In the genomic region with DNA sequence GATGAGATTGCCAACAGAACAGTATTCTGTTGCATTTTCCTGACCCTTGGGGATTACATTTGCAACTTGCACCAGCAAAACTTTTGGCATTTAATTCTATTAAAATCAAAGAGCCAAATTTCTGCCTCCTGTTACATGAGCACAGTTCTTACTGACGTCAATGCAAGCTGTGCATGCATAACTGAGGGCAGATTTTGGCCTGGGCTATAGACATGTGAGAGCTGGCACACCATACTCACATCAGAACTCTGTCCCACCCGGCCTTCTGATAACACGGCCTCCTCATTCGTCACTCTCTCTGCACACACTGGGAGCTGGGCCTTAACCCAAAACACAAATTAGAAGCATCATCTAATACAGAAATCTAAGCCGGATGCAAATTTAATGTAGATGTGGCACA, we compare ENCODE assay signal across 21 cellular contexts. TPM values are rescaled to one million over a fixed set of nuclear protein-coding genes. Genes with fewer than 3 reads are reported as not detected.
DNase-seq lines count a peak whose midpoint lies in the region; ATAC-seq and TF ChIP-seq lines count a peak whose summit lies in the region.
"Had no signal": no experiment of that assay in that cellular context is flagged by ENCODE, and none has a peak within 500 bp of the region (broad histone marks: within the 10 kb centered on the region; RNA-seq: fewer than 3 reads in every experiment).

No MANE protein-coding gene starts in this region.

- DNase-seq in G401 (ENCODE audit: low spot score), result peak; percentile 43
- peak; percentile 90 for DNase-seq in SK-MEL-5 (ENCODE audit: low read depth, low spot score)
- peak in 4 of 5 donors; percentile 38 to 80 (median 50) for DNase-seq in heart left ventricle
- peak; percentile 19 for DNase-seq in mucosa of gallbladder (ENCODE audit: low spot score)
- DNase-seq in NCI-H1092 (lab: John Stamatoyannopoulos, UW), result no peak
- no peak for DNase-seq in stimulated activated CD4-positive, alpha-beta T cell treated with anti-CD3 and anti-CD28 coated beads, Interleukin-2, amount 100 ng/mL, for 24 hours
- no peak for DNase-seq in stimulated activated naive B cell treated with anti-CD40 and anti-IgM and Interleukin-4, amounts not matched to agents 10 μg/mL and 1 μg/mL and 100 μg/mL, for 72 hours
- no peak for DNase-seq in effector CD4-positive, alpha-beta T cell
- DNase-seq: BE2C, DMS79 treated with DMSO at 0.1 percent for 48 hours, H7, Kasumi-1, NCI-H1417, NCI-H1694 treated with DMSO at 0.1 percent for 48 hours, NCI-H2081 treated with DMSO at 0.1 percent for 48 hours, NCI-H2171 treated with DMSO at 0.1 percent for 48 hours, NCI-H526 treated with DMSO at 0.1 percent for 48 hours, PC-3, SHP77 treated with DMSO at 0.1 percent for 48 hours had no signal

- ATAC-seq in heart left ventricle, result peak; percentile 98 to 99 (median 99)
- no peak for ATAC-seq in stimulated activated naive B cell treated with anti-CD40 and anti-IgM and Interleukin-4, amounts not matched to agents 10 μg/mL and 1 μg/mL and 100 μg/mL, for 72 hours (replicated peaks)
- ATAC-seq: A549, GM12878, PC-3 had no signal

- H3K27me3 Mint-ChIP-seq in stimulated activated naive B cell treated with anti-CD40 and anti-IgM and Interleukin-4, amounts not matched to agents 10 μg/mL and 1 μg/mL and 100 μg/mL, for 72 hours, result peaks cover 4 to 7% of the 10 kb centered on the region in 2 donors

- H3K27me3 ChIP-seq in heart left ventricle, result no peaks in the 10 kb centered on the region
- H3K27me3 ChIP-seq: BE2C had no signal

- peaks cover 0 to 10% (median 0%) of the 10 kb centered on the region in 12 donors for H3K4me1 ChIP-seq in heart left ventricle
- H3K4me1 ChIP-seq: A549, BE2C had no signal

- H3K4me3 Mint-ChIP-seq in stimulated activated naive B cell treated with anti-CD40 and anti-IgM and Interleukin-4, amounts not matched to agents 10 μg/mL and 1 μg/mL and 100 μg/mL, for 72 hours, result no peak overlapping the region

- no peak for TF ChIP-seq POLR2A in heart left ventricle (IDR thresholded peaks at IDR 0.05)

- no peak overlapping the region for H3K27ac Mint-ChIP-seq in stimulated activated naive B cell treated with anti-CD40 and anti-IgM and Interleukin-4, amounts not matched to agents 10 μg/mL and 1 μg/mL and 100 μg/mL, for 72 hours

- intact Hi-C loops in heart left ventricle (cut with DNase I), result no loop called here

- peak overlapping the region in 7 of 12 donors; percentile 3 to 77 (median 35) for H3K27ac ChIP-seq in heart left ventricle
- H3K27ac ChIP-seq: A549 had no signal

- peaks cover 0 to 2% of the 10 kb centered on the region in 2 donors for H3K9me3 Mint-ChIP-seq in stimulated activated naive B cell treated with anti-CD40 and anti-IgM and Interleukin-4, amounts not matched to agents 10 μg/mL and 1 μg/mL and 100 μg/mL, for 72 hours

- no peaks in the 10 kb centered on the region for H3K4me1 Mint-ChIP-seq in stimulated activated naive B cell treated with anti-CD40 and anti-IgM and Interleukin-4, amounts not matched to agents 10 μg/mL and 1 μg/mL and 100 μg/mL, for 72 hours

- in situ Hi-C loops in G401 (cut with HindIII; ENCODE audit: low sequenced_read_pairs), result no loop called here
- in situ Hi-C loops in SK-MEL-5 (cut with HindIII; ENCODE audit: low pct_unique_long_range_greater_than_20kb, low sequenced_read_pairs), result no loop called here

- no peaks in the 10 kb centered on the region for H3K36me3 Mint-ChIP-seq in stimulated activated naive B cell treated with anti-CD40 and anti-IgM and Interleukin-4, amounts not matched to agents 10 μg/mL and 1 μg/mL and 100 μg/mL, for 72 hours

- no peaks in the 10 kb centered on the region for H3K36me3 ChIP-seq in heart left ventricle
- H3K36me3 ChIP-seq: BE2C had no signal

- WGBS in heart left ventricle, 4 donors, result 38 to 44% (median 42%) methylated on average over 5 of the region's 5 CpGs

- no peaks in the 10 kb centered on the region for H3K9me3 ChIP-seq in heart left ventricle
- H3K9me3 ChIP-seq: A549, BE2C had no signal

- TF ChIP-seq CTCF in heart left ventricle (IDR thresholded peaks at IDR 0.05), result no peak

- no peak overlapping the region for H3K4me3 ChIP-seq in heart left ventricle
- H3K4me3 ChIP-seq: A549, GM12878 had no signal

RNA-seq across cellular contexts. Expression of a gene that starts 31.5 kb away (rescaled TPM):
- total RNA-seq in G401 (2014; rRNA removed; shearing (Covaris generic)), result not detected in 2 replicates
- 1.3 and 2.0 TPM in 2 replicates for total RNA-seq in SK-MEL-5 (2014; rRNA removed; shearing (Covaris generic))
- polyA plus RNA-seq in SK-MEL-5 (2015; cell fraction: cytosol; rRNA removed), result 1.1 and 2.1 TPM in 2 replicates
- 0.32 and 2.6 TPM in 2 replicates for polyA plus RNA-seq in SK-MEL-5 (2015; cell fraction: nucleus; rRNA removed)
- 1 to 10 TPM in 2 of 9 donors, under 1 TPM in 7; 0.09 to 1.5 (median 0.47) TPM for total RNA-seq in heart left ventricle
- under 1 TPM; 0.04 to 0.12 TPM for polyA plus RNA-seq in heart left ventricle
- total RNA-seq in mucosa of gallbladder, result 20.2 TPM
- total RNA-seq: GM12878, PC-3 had no signal

Comparison
In these comparisons a context has a peak if more than half of its experiments do, and no peak if none do; other contexts are left out.
1. DNase-seq: peak in G401 (single experiment), SK-MEL-5 (single experiment), heart left ventricle (4 of 5) and mucosa of gallbladder (single experiment); none in NCI-H1092 (single experiment), stimulated activated CD4-positive, alpha-beta T cell treated with anti-CD3 and anti-CD28 coated beads, Interleukin-2, amount 100 ng/mL, for 24 hours (0 of 2), stimulated activated naive B cell treated with anti-CD40 and anti-IgM and Interleukin-4, amounts not matched to agents 10 μg/mL and 1 μg/mL and 100 μg/mL, for 72 hours (single experiment) and effector CD4-positive, alpha-beta T cell (single experiment).
2. ATAC-seq: peak in heart left ventricle (4 of 4); none in stimulated activated naive B cell treated with anti-CD40 and anti-IgM and Interleukin-4, amounts not matched to agents 10 μg/mL and 1 μg/mL and 100 μg/mL, for 72 hours (0 of 2).